In genomic region chr19:34217952-34218817, GRCh38 we compare ENCODE assay signal across 1 cellular context.
TF ChIP-seq lines count a peak whose summit lies in the region.

No MANE protein-coding gene starts in this region.

TF ChIP-seq in K562, 482 proteins besides CTCF, POLR2A, EP300 and RAD21 (continued from another document):
- TF ChIP-seq RAD51 (IDR thresholded peaks at IDR 0.05; ENCODE audit: borderline replicate concordance, low read depth) (no peak), CREM (IDR thresholded peaks at IDR 0.05; ENCODE audit: low read depth) (peak; percentile 36; the same call in 1 of the 2 replicates), ZC3H4 (CRISPR knock-in tag; IDR thresholded peaks at IDR 0.05; ENCODE audit: borderline replicate concordance) (no peak), RBM39 (optimal IDR thresholded peaks at IDR 0.05; ENCODE audit: low read depth, low read length) (no peak), TFE3 (CRISPR knock-in tag; IDR thresholded peaks at IDR 0.05) (peak; percentile 31), SAFB (IDR thresholded peaks at IDR 0.05; ENCODE audit: borderline replicate concordance, low read depth, low read length) (no peak), NFXL1 (CRISPR knock-in tag; IDR thresholded peaks at IDR 0.05) (no peak), CXXC5 (CRISPR knock-in tag; IDR thresholded peaks at IDR 0.05) (peak; percentile 58), HMGN3 (IDR thresholded peaks at IDR 0.05; ENCODE audit: borderline replicate concordance, extremely low read depth, insufficient read length, low read depth, low read length) (no peak), NFIC (IDR thresholded peaks at IDR 0.05) (peak; percentile 95), SRSF3 (IDR thresholded peaks at IDR 0.05; ENCODE audit: insufficient read depth, low read length) (no peak), NFE2 (IDR thresholded peaks at IDR 0.05; ENCODE audit: low read depth) (peak; percentile 23; the same call in 1 of the 2 replicates), ZNF143 (CRISPR knock-in tag; IDR thresholded peaks at IDR 0.05) (no peak), RBBP5 (IDR thresholded peaks at IDR 0.05; ENCODE audit: borderline replicate concordance, insufficient read depth, low read length, poor library complexity, severe bottlenecking) (peak; percentile 28), BRCA1 (IDR thresholded peaks at IDR 0.05) (no peak), BRCA1 (CRISPR knock-in tag; IDR thresholded peaks at IDR 0.05) (no peak), ARID3A (IDR thresholded peaks at IDR 0.05; ENCODE audit: borderline replicate concordance, low read depth, low read length) (no peak), ATF7 (IDR thresholded peaks at IDR 0.05) (peak; percentile 38; the same call in 1 of the 2 replicates), RBM25 (IDR thresholded peaks at IDR 0.05; ENCODE audit: low read depth, low read length, severe bottlenecking) (no peak), DIDO1 (tag; IDR thresholded peaks at IDR 0.05; ENCODE audit: low read depth) (no peak)
- TF ChIP-seq, protein P1, sequence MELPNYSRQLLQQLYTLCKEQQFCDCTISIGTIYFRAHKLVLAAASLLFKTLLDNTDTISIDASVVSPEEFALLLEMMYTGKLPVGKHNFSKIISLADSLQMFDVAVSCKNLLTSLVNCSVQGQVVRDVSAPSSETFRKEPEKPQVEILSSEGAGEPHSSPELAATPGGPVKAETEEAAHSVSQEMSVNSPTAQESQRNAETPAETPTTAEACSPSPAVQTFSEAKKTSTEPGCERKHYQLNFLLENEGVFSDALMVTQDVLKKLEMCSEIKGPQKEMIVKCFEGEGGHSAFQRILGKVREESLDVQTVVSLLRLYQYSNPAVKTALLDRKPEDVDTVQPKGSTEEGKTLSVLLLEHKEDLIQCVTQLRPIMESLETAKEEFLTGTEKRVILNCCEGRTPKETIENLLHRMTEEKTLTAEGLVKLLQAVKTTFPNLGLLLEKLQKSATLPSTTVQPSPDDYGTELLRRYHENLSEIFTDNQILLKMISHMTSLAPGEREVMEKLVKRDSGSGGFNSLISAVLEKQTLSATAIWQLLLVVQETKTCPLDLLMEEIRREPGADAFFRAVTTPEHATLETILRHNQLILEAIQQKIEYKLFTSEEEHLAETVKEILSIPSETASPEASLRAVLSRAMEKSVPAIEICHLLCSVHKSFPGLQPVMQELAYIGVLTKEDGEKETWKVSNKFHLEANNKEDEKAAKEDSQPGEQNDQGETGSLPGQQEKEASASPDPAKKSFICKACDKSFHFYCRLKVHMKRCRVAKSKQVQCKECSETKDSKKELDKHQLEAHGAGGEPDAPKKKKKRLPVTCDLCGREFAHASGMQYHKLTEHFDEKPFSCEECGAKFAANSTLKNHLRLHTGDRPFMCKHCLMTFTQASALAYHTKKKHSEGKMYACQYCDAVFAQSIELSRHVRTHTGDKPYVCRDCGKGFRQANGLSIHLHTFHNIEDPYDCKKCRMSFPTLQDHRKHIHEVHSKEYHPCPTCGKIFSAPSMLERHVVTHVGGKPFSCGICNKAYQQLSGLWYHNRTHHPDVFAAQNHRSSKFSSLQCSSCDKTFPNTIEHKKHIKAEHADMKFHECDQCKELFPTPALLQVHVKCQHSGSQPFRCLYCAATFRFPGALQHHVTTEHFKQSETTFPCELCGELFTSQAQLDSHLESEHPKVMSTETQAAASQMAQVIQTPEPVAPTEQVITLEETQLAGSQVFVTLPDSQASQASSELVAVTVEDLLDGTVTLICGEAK (IDR thresholded peaks at IDR 0.05), result no peak
- TF ChIP-seq, protein P1 (CRISPR knock-in tag; IDR thresholded peaks at IDR 0.05), result no peak
TF ChIP-seq in K562: peak in this region for 55.
